ENCODE assay signal across 8 cellular contexts in genomic region chr17:37607637-37608368, GRCh38. TPM values are rescaled to one million over a fixed set of nuclear protein-coding genes. Genes with fewer than 3 reads are reported as not detected.
DNase-seq lines count a peak whose midpoint lies in the region; ATAC-seq and TF ChIP-seq lines count a peak whose summit lies in the region.

No MANE protein-coding gene starts in this region.

- H3K36me3 ChIP-seq in cardiac muscle cell (peaks cover 6% of the 10 kb centered on the region), right atrium auricular region (no peaks in the 10 kb centered on the region), iPS-20b (ENCODE audit: insufficient read depth, low read depth, low read length) (peaks cover 11% of the 10 kb centered on the region), stomach smooth muscle (ENCODE audit: control insufficient read depth in 2 of 2, insufficient read depth in 2 of 2, low read length in 2 of 2) (no peaks in the 10 kb centered on the region)

- peak overlapping the region; percentile 92 for H3K27ac ChIP-seq in cardiac muscle cell
- peak overlapping the region in 1 of 2 donors; percentile 97 for H3K27ac ChIP-seq in right atrium auricular region
- H3K27ac ChIP-seq in iPS-20b (ENCODE audit: low read length), result no peak overlapping the region
- H3K27ac ChIP-seq in stomach smooth muscle (ENCODE audit: low read length), result no peak overlapping the region

- ATAC-seq in omental fat pad (ENCODE audit: low FRiP score), result no peak
- no peak for ATAC-seq in sciatic nerve

- no peak for DNase-seq in cardiac muscle cell (ENCODE audit: low read depth in 1 of 2, low spot score in 1 of 2)
- no peak for DNase-seq in right atrium auricular region (ENCODE audit: low spot score)
- no peak for DNase-seq in activated T-helper 2 cell treated with anti-CD3 and anti-CD28 coated beads, Interferon-gamma antibody, Interleukin-2, Interleukin-4, amounts not matched to agents 10 μg/mL and 5 μg/mL and 100 μg/mL, durations not matched to agents 14 hours and 24 hours and 36 hours (ENCODE audit: low spot score)
- DNase-seq in DMS53 (lab: John Stamatoyannopoulos, UW), result no peak
- no peak for DNase-seq in omental fat pad (ENCODE audit: low spot score)
- DNase-seq in sciatic nerve (ENCODE audit: low spot score), result no peak

- no peaks in the 10 kb centered on the region for H3K27me3 ChIP-seq in cardiac muscle cell
- no peaks in the 10 kb centered on the region for H3K27me3 ChIP-seq in right atrium auricular region
- H3K27me3 ChIP-seq in iPS-20b (ENCODE audit: insufficient read depth, low read length), result no peaks in the 10 kb centered on the region
- no peaks in the 10 kb centered on the region for H3K27me3 ChIP-seq in stomach smooth muscle (ENCODE audit: control insufficient read depth in 1 of 2, insufficient read depth in 2 of 2, low read length in 2 of 2)

- H3K4me1 ChIP-seq in cardiac muscle cell (ENCODE audit: low read depth), result peaks cover 12% of the 10 kb centered on the region
- peaks cover 0 to 35% of the 10 kb centered on the region in 2 donors for H3K4me1 ChIP-seq in right atrium auricular region
- H3K4me1 ChIP-seq in iPS-20b (ENCODE audit: insufficient read depth, low read length), result no peaks in the 10 kb centered on the region; the same call in 1 of the 2 replicates
- H3K4me1 ChIP-seq in stomach smooth muscle (ENCODE audit: control insufficient read depth, insufficient read depth, low read length), result no peaks in the 10 kb centered on the region

- peak overlapping the region; percentile 78 for H3K4me3 ChIP-seq in cardiac muscle cell
- peak overlapping the region in 1 of 2 donors; percentile 100 for H3K4me3 ChIP-seq in right atrium auricular region
- peak overlapping the region; percentile 98 for H3K4me3 ChIP-seq in iPS-20b (ENCODE audit: low read length)
- peak overlapping the region; percentile 70 to 81 for H3K4me3 ChIP-seq in stomach smooth muscle (ENCODE audit: low read length in 2 of 2)

- H3K27me3 Mint-ChIP-seq in activated T-helper 2 cell treated with anti-CD3 and anti-CD28 coated beads, Interferon-gamma antibody, Interleukin-2, Interleukin-4, amounts not matched to agents 10 μg/mL and 5 μg/mL and 100 μg/mL, durations not matched to agents 14 hours and 24 hours and 36 hours (ENCODE audit: low read depth), result no peaks in the 10 kb centered on the region

- H3K9me3 Mint-ChIP-seq in activated T-helper 2 cell treated with anti-CD3 and anti-CD28 coated beads, Interferon-gamma antibody, Interleukin-2, Interleukin-4, amounts not matched to agents 10 μg/mL and 5 μg/mL and 100 μg/mL, durations not matched to agents 14 hours and 24 hours and 36 hours, result no peaks in the 10 kb centered on the region

- H3K27ac Mint-ChIP-seq in activated T-helper 2 cell treated with anti-CD3 and anti-CD28 coated beads, Interferon-gamma antibody, Interleukin-2, Interleukin-4, amounts not matched to agents 10 μg/mL and 5 μg/mL and 100 μg/mL, durations not matched to agents 14 hours and 24 hours and 36 hours, result peak overlapping the region; percentile 80

- TF ChIP-seq CTCF in cardiac muscle cell (IDR thresholded peaks at IDR 0.05; ENCODE audit: low read depth, low read length) (no peak), right atrium auricular region (IDR thresholded peaks at IDR 0.05) (no peak), omental fat pad (IDR thresholded peaks at IDR 0.05) (no peak)

- no peaks in the 10 kb centered on the region for H3K9me3 ChIP-seq in cardiac muscle cell (ENCODE audit: low read depth)
- H3K9me3 ChIP-seq in right atrium auricular region, result no peaks in the 10 kb centered on the region
- no peaks in the 10 kb centered on the region for H3K9me3 ChIP-seq in iPS-20b (ENCODE audit: insufficient read depth, low read depth, low read length)
- no peaks in the 10 kb centered on the region for H3K9me3 ChIP-seq in stomach smooth muscle (ENCODE audit: control insufficient read depth in 2 of 2, low read length in 2 of 2)

- peaks cover 36% of the 10 kb centered on the region for H3K4me1 Mint-ChIP-seq in activated T-helper 2 cell treated with anti-CD3 and anti-CD28 coated beads, Interferon-gamma antibody, Interleukin-2, Interleukin-4, amounts not matched to agents 10 μg/mL and 5 μg/mL and 100 μg/mL, durations not matched to agents 14 hours and 24 hours and 36 hours (ENCODE audit: low read depth)

- peak overlapping the region; percentile 90 for H3K4me3 Mint-ChIP-seq in activated T-helper 2 cell treated with anti-CD3 and anti-CD28 coated beads, Interferon-gamma antibody, Interleukin-2, Interleukin-4, amounts not matched to agents 10 μg/mL and 5 μg/mL and 100 μg/mL, durations not matched to agents 14 hours and 24 hours and 36 hours (ENCODE audit: low read depth)

- intact Hi-C loops in activated T-helper 2 cell treated with anti-CD3 and anti-CD28 coated beads, Interferon-gamma antibody, Interleukin-2, Interleukin-4, amounts not matched to agents 10 μg/mL and 5 μg/mL and 100 μg/mL, durations not matched to agents 14 hours and 24 hours and 36 hours (cut with micrococcal nuclease), result loop anchor here (2.0 to 10.0 kb wide), 5 partner anchors 15 to 203 kb away; partner anchors contain the start of genes ACACA, DUSP14 and TADA2A
- intact Hi-C loops in sciatic nerve (cut with DNase I), result no loop called here

- H3K36me3 Mint-ChIP-seq in activated T-helper 2 cell treated with anti-CD3 and anti-CD28 coated beads, Interferon-gamma antibody, Interleukin-2, Interleukin-4, amounts not matched to agents 10 μg/mL and 5 μg/mL and 100 μg/mL, durations not matched to agents 14 hours and 24 hours and 36 hours (ENCODE audit: low read depth), result peaks cover 33% of the 10 kb centered on the region

- H3K9ac ChIP-seq in iPS-20b (ENCODE audit: low read depth, low read length), result peak overlapping the region; percentile 93; the same call in 1 of the 2 replicates
- peak overlapping the region; percentile 81 to 85 for H3K9ac ChIP-seq in stomach smooth muscle (ENCODE audit: low read length in 2 of 2)

RNA-seq across cellular contexts. Expression of gene SYNRG, which starts 1.4 kb away (rescaled TPM):
- 9.5 and 13.7 TPM in 2 replicates for total RNA-seq in cardiac muscle cell
- polyA plus RNA-seq in cardiac muscle cell, result 26.1 and 31.9 TPM in 2 replicates
- 10 to 100 TPM; 15.0 to 18.4 TPM for total RNA-seq in right atrium auricular region
- 38.1 and 43.7 TPM in 2 replicates for total RNA-seq in activated T-helper 2 cell treated with anti-CD3 and anti-CD28 coated beads, Interferon-gamma antibody, Interleukin-2, Interleukin-4, amounts not matched to agents 10 μg/mL and 5 μg/mL and 100 μg/mL, durations not matched to agents 14 hours and 24 hours and 36 hours
- total RNA-seq in omental fat pad, result 10 to 100 TPM; 17.4 to 33.1 (median 22.7) TPM
- total RNA-seq in sciatic nerve, result 49.6 TPM

RNA-seq across cellular contexts. Expression of gene DDX52, which starts 35.4 kb away (rescaled TPM):
- 12.2 and 12.4 TPM in 2 replicates for total RNA-seq in cardiac muscle cell
- polyA plus RNA-seq in cardiac muscle cell, result 22.4 and 35.1 TPM in 2 replicates
- 1 to 10 TPM; 9.3 to 9.4 TPM for total RNA-seq in right atrium auricular region
- total RNA-seq in activated T-helper 2 cell treated with anti-CD3 and anti-CD28 coated beads, Interferon-gamma antibody, Interleukin-2, Interleukin-4, amounts not matched to agents 10 μg/mL and 5 μg/mL and 100 μg/mL, durations not matched to agents 14 hours and 24 hours and 36 hours, result 43.4 and 46.9 TPM in 2 replicates
- total RNA-seq in omental fat pad, result 10 to 100 TPM; 13.1 to 23.9 (median 16.6) TPM
- 17.5 TPM for total RNA-seq in sciatic nerve
